12 cellular contexts compared by ENCODE assay signal in the genomic region with DNA sequence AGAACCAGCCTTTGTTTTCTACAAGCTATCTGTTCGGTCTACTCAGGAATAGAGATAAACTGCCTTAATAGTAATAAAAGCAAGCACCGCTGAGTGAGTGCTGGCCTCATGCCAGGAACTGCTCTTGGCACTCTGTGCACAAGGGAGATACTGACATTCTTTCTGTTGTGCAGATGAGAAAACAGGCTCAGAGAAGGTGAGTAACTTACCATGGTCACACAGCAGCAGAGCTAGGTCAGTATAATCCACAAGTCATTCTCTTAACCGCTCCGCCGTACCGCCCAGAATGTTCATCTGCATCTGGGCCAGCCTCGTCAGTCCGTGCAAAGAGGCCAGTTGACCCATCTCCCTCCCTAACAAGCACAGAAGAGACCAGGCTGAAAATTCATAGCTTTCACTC. TPM values are rescaled to one million over a fixed set of nuclear protein-coding genes. Genes with fewer than 3 reads are reported as not detected.
DNase-seq lines count a peak whose midpoint lies in the region; ATAC-seq and TF ChIP-seq lines count a peak whose summit lies in the region.
"Had no signal": no experiment of that assay in that cellular context is flagged by ENCODE, and none has a peak within 500 bp of the region (broad histone marks: within the 10 kb centered on the region; RNA-seq: fewer than 3 reads in every experiment).

No MANE protein-coding gene starts in this region.

- BruUV-seq in MCF 10A (replicated peaks; lab: Mats Ljungman, UMichigan), result no TSS peak

- POLR2A ChIA-PET in MCF 10A (lab: Yijun Ruan, JAX), result interaction anchor here (1.2 kb wide), 1 partner anchor 74 kb away, joined by 3 read pairs; no protein-coding TSS in a partner anchor

- ATAC-seq in GM18505 (IDR thresholded peaks at IDR 0.05; ENCODE audit: unreplicated experiment), result no peak
- ATAC-seq: HCT116 had no signal

- H3K9me3 Mint-ChIP-seq in MCF 10A (ENCODE audit: unreplicated experiment), result no peaks in the 10 kb centered on the region

- H3K27me3 ChIP-seq in breast epithelium, result no peaks in the 10 kb centered on the region
- H3K27me3 ChIP-seq in uterus, result no peaks in the 10 kb centered on the region

- H3K4me3 Mint-ChIP-seq in MCF 10A (ENCODE audit: unreplicated experiment), result no peak overlapping the region

- peaks cover 6% of the 10 kb centered on the region for H3K4me1 Mint-ChIP-seq in MCF 10A (ENCODE audit: insufficient read depth, unreplicated experiment)

- H3K27ac Mint-ChIP-seq in MCF 10A (ENCODE audit: low read depth, unreplicated experiment), result no peak overlapping the region

- H3K36me3 ChIP-seq in breast epithelium (peaks cover 4% of the 10 kb centered on the region), uterus (no peaks in the 10 kb centered on the region)

- intact Hi-C loops in MCF 10A (cut with micrococcal nuclease) (no loop called here), breast epithelium (cut with DNase I; ENCODE audit: low total_unique reads) (loop anchor here (10.0 kb wide), 1 partner anchor 164 kb away; no protein-coding TSS in a partner anchor), uterus (cut with DNase I; ENCODE audit: low total_unique reads) (loop anchor here (5.0 kb wide), 1 partner anchor 162 kb away; no protein-coding TSS in a partner anchor)

- TF ChIP-seq CTCF in MCF 10A (IDR thresholded peaks at IDR 0.05; ENCODE audit: unreplicated experiment) (no peak), breast epithelium (IDR thresholded peaks at IDR 0.05) (no peak), uterus (IDR thresholded peaks at IDR 0.05) (no peak)

- H3K4me1 ChIP-seq in breast epithelium (no peaks in the 10 kb centered on the region), uterus (peaks cover 0 to 12% of the 10 kb centered on the region in 2 donors)

- H3K27me3 Mint-ChIP-seq in MCF 10A (ENCODE audit: insufficient read depth, unreplicated experiment), result no peaks in the 10 kb centered on the region

- H3K27ac ChIP-seq in breast epithelium (no peak overlapping the region), uterus (peak overlapping the region in 1 of 2 donors; percentile 45)

- CTCF ChIA-PET in MCF 10A (lab: Yijun Ruan, JAX), result interaction anchor here (0.5 to 10.8 kb wide), 23 partner anchors 10 to 188 kb away, joined by 3 to 235 read pairs (median 4); no protein-coding TSS in a partner anchor

- peak; percentile 18 for DNase-seq in MCF 10A (ENCODE audit: unreplicated experiment)
- no peak for DNase-seq in breast epithelium (ENCODE audit: low spot score in 2 of 2)
- DNase-seq in astrocyte of the hippocampus (ENCODE audit: low read depth, low spot score), result peak; percentile 64
- DNase-seq in iris pigment epithelial cell (ENCODE audit: low read depth), result peak; percentile 67
- DNase-seq in uterus, result peak; percentile 66 to 68
- DNase-seq in stimulated activated CD4-positive, alpha-beta T cell treated with anti-CD3 and anti-CD28 coated beads, Interleukin-4, amount 100 ng/mL, for 1 hour, result no peak
- no peak for DNase-seq in activated effector memory CD4-positive, alpha-beta T cell treated with anti-CD3 and anti-CD28 coated beads, Interleukin-2, amount 50 U/mL, for 16 hours
- DNase-seq: activated effector memory CD4-positive, alpha-beta T cell treated with Interleukin-2 at 50 U/mL for 16 hours; stimulated activated CD4-positive, alpha-beta T cell treated with anti-CD3 and anti-CD28 coated beads, Interleukin-2, amount 100 ng/mL, for 24 hours had no signal

- H3K36me3 Mint-ChIP-seq in MCF 10A (ENCODE audit: insufficient read depth, unreplicated experiment), result peaks cover 77% of the 10 kb centered on the region

- no peak for TF ChIP-seq POLR2A in breast epithelium (IDR thresholded peaks at IDR 0.05)
- no peak for TF ChIP-seq POLR2A in uterus (IDR thresholded peaks at IDR 0.05)
- TF ChIP-seq POLR2A in GM18505 (IDR thresholded peaks at IDR 0.05; ENCODE audit: borderline replicate concordance, extremely low read depth, insufficient read depth, insufficient read length), result no peak

- H3K9me3 ChIP-seq in breast epithelium (no peaks in the 10 kb centered on the region), uterus (no peaks in the 10 kb centered on the region)

- H3K4me3 ChIP-seq in breast epithelium (no peak overlapping the region), uterus (no peak overlapping the region)

RNA-seq across cellular contexts. Expression of gene QRFP, which starts 27.4 kb away (rescaled TPM):
- total RNA-seq in MCF 10A (2022), result not detected in 2 replicates
- total RNA-seq in breast epithelium, result not detected
- total RNA-seq in uterus, result not detected
- total RNA-seq: T-helper 1 cell treated with Interleukin-12 subunit alpha and Interleukin-12 subunit beta and Interleukin-4 antibody, amounts not matched to agents 30 ng/mL and 1 ng/mL, for 36 hours had no signal

RNA-seq across cellular contexts. Expression of gene ABL1, which starts 34.2 kb away (rescaled TPM):
- 67.5 TPM in 2 replicates for total RNA-seq in MCF 10A (2022)
- 10 to 100 TPM; 43.6 to 72.8 (median 67.4) TPM for total RNA-seq in breast epithelium
- 100 to 1,000 TPM in 1 of 4 donors, 10 to 100 TPM in 3; 22.5 to 117 (median 57.8) TPM for total RNA-seq in uterus

Comparison
In these comparisons a context has a peak if more than half of its experiments do, and no peak if none do; other contexts are left out.
1. DNase-seq: peak in MCF 10A (single experiment), astrocyte of the hippocampus (single experiment), iris pigment epithelial cell (single experiment) and uterus (2 of 2); none in breast epithelium (0 of 2), stimulated activated CD4-positive, alpha-beta T cell treated with anti-CD3 and anti-CD28 coated beads, Interleukin-4, amount 100 ng/mL, for 1 hour (single experiment) and activated effector memory CD4-positive, alpha-beta T cell treated with anti-CD3 and anti-CD28 coated beads, Interleukin-2, amount 50 U/mL, for 16 hours (single experiment).